1 cellular context compared by ENCODE assay signal in genomic region chrX:103830848-103831247, GRCh38.
TF ChIP-seq lines count a peak whose summit lies in the region.

No MANE protein-coding gene starts in this region.

TF ChIP-seq in HepG2, 621 proteins besides CTCF, POLR2A, EP300 and RAD21:
- TF ChIP-seq MNT (IDR thresholded peaks at IDR 0.05), result no peak
- TF ChIP-seq ZMYM2 (CRISPR knock-in tag; IDR thresholded peaks at IDR 0.05), result no peak
- TF ChIP-seq ZNF572 (CRISPR knock-in tag; IDR thresholded peaks at IDR 0.05), result no peak
- TF ChIP-seq ZNF710 (CRISPR knock-in tag; IDR thresholded peaks at IDR 0.05; ENCODE audit: borderline replicate concordance), result no peak
- no peak for TF ChIP-seq JUN (CRISPR knock-in tag; IDR thresholded peaks at IDR 0.05)
- no peak for TF ChIP-seq ZBTB7A (CRISPR knock-in tag; IDR thresholded peaks at IDR 0.05)
- no peak for TF ChIP-seq RNF219 (CRISPR knock-in tag; IDR thresholded peaks at IDR 0.05)
- TF ChIP-seq TFDP1 (CRISPR knock-in tag; IDR thresholded peaks at IDR 0.05; ENCODE audit: borderline replicate concordance), result no peak
- TF ChIP-seq ZNF543 (CRISPR knock-in tag; IDR thresholded peaks at IDR 0.05), result no peak
- no peak for TF ChIP-seq ZNF350 (CRISPR knock-in tag; IDR thresholded peaks at IDR 0.05; ENCODE audit: borderline replicate concordance, low read depth)
